Comparison of ENCODE assay signal across 17 cellular contexts in the genomic region with DNA sequence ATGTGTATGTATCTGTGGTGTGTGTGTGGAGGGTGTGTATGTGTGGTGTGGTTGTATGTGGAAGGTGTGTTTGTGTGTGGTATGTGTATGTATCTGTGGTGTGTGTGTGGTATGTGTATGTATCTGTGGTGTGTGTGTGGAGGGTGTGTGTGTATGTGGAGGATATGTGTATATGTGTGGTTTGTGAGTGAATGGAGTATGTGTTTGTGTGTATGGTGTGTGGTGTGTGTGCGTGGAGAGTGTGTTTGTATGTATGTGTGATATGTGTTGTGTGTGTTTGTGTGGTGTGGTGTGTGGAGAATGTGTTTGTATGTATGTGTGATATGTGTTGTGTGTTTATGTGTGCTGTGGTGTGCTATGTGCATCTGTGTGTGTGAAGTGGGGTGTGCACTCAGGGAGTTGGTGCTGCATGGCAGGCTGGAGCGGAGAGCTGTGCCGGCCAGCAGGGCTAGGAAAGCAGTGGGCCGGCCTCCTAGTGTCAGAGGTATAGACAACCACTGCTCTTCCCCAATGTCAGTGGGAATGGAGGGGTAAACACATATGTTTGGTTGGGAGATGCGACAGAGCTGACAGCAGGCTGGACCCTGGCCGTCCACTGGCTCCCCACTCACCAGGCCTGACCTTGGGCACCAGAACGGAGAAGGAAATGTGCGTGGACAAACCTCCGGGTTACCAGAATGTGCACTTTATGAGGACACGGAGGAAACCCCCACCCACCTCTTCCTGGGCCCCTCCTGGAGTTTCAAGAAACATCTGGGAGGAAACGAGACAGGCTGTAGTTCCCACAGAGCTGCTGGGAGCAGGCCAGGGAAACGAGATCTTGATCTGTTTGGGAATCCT.
A peak's percentile ranks its signal among the peaks of the same experiment; 100 is the strongest.
DNase-seq lines count a peak whose midpoint lies in the region; ATAC-seq, FAIRE-seq and TF ChIP-seq lines count a peak whose summit lies in the region.
"Had no signal": no experiment of that assay in that cellular context is flagged by ENCODE, and none has a peak within 500 bp of the region (broad histone marks: within the 10 kb centered on the region; RNA-seq: fewer than 3 reads in every experiment).

No MANE protein-coding gene starts in this region.

- no peaks in the 10 kb centered on the region for H3K36me3 ChIP-seq in heart right ventricle

- WGBS in heart right ventricle, 2 donors = 50 to 52% methylated on average over 12 of the region's 12 CpGs

- peaks cover 33% of the 10 kb centered on the region for H3K4me1 Mint-ChIP-seq in osteocyte (ENCODE audit: unreplicated experiment)
- H3K4me1 Mint-ChIP-seq: CD8-positive, alpha-beta memory T cell had no signal

- no peak overlapping the region for H3K4me3 Mint-ChIP-seq in osteocyte (ENCODE audit: unreplicated experiment)
- H3K4me3 Mint-ChIP-seq: CD8-positive, alpha-beta memory T cell had no signal

- H3K9me3 ChIP-seq in heart right ventricle = no peaks in the 10 kb centered on the region

- no peak for TF ChIP-seq CTCF in heart right ventricle (IDR thresholded peaks at IDR 0.05)
- TF ChIP-seq CTCF in fibroblast of mammary gland (conservative IDR thresholded peaks at IDR 0.05; ENCODE audit: control insufficient read depth, insufficient read depth, low read depth, low read length) = no peak
- TF ChIP-seq CTCF in osteocyte (IDR thresholded peaks at IDR 0.05) = no peak

- no peak overlapping the region for H3K4me3 ChIP-seq in heart right ventricle
- H3K4me3 ChIP-seq in fibroblast of mammary gland (ENCODE audit: control insufficient read depth, low read depth, low read length) = no peak overlapping the region

- peaks cover 8 to 81% (median 51%) of the 10 kb centered on the region in 9 donors for H3K4me1 ChIP-seq in heart right ventricle

- H3K27ac Mint-ChIP-seq in osteocyte (ENCODE audit: unreplicated experiment) = no peak overlapping the region
- H3K27ac Mint-ChIP-seq: activated naive CD4-positive, alpha-beta T cell treated with anti-CD3 and anti-CD28 coated beads, Interleukin-2, amount 50 U/mL, for 72 hours; CD8-positive, alpha-beta memory T cell had no signal

- DNase-seq in heart right ventricle (peak in 1 of 2 donors; percentile 50), Right ventricle myocardium inferior (ENCODE audit: missing footprints) (no peak), fibroblast of mammary gland (ENCODE audit: low read depth) (peak; percentile 69), urothelium cell line (ENCODE audit: low spot score) (no peak), NCI-H345 (lab: John Stamatoyannopoulos, UW) (no peak), osteocyte (ENCODE audit: extremely low spot score, unreplicated experiment) (no peak)
- DNase-seq: activated CD4-positive, alpha-beta T cell treated with anti-CD3 and anti-CD28 coated beads, Interleukin-2, amount 50 U/mL, for 1 hour; activated T-cell treated with anti-CD3 and anti-CD28 coated beads, Interleukin-2, amount 50 U/mL, for 1 hour; CD8-positive, alpha-beta memory T cell; effector CD4-positive, alpha-beta T cell; hippocampal formation; NCI-H1694; NCI-H446 treated with DMSO at 0.1 percent for 48 hours had no signal

- no peaks in the 10 kb centered on the region for H3K27me3 ChIP-seq in heart right ventricle

- peak in 5 of 8 donors; percentile 15 to 55 (median 47) for ATAC-seq in heart right ventricle
- ATAC-seq in Right ventricle myocardium inferior = no peak
- ATAC-seq in SK-N-SH treated with all-trans-retinoic acid at 6 μM for 48 hours = peak; percentile 23
- ATAC-seq in GM21825 (IDR thresholded peaks at IDR 0.05; ENCODE audit: unreplicated experiment) = no peak
- ATAC-seq: activated naive CD4-positive, alpha-beta T cell treated with anti-CD3 and anti-CD28 coated beads, Interleukin-2, amount 50 U/mL, for 72 hours had no signal

- no peaks in the 10 kb centered on the region for H3K9me3 Mint-ChIP-seq in osteocyte (ENCODE audit: unreplicated experiment)
- H3K9me3 Mint-ChIP-seq: activated naive CD4-positive, alpha-beta T cell treated with anti-CD3 and anti-CD28 coated beads, Interleukin-2, amount 50 U/mL, for 72 hours; CD8-positive, alpha-beta memory T cell had no signal

- intact Hi-C loops in heart right ventricle (cut with DNase I) (no loop called here), Right ventricle myocardium inferior (cut with DNase I) (no loop called here)

- H3K27ac ChIP-seq in heart right ventricle = peak overlapping the region in 7 of 10 donors; percentile 25 to 61 (median 43)

- no peaks in the 10 kb centered on the region for H3K27me3 Mint-ChIP-seq in osteocyte (ENCODE audit: unreplicated experiment)

- FAIRE-seq in urothelium cell line (lab: Jason Lieb, UNC) = peak; percentile 53
- FAIRE-seq: TTC549 had no signal

- H3K36me3 Mint-ChIP-seq in osteocyte (ENCODE audit: unreplicated experiment) = no peaks in the 10 kb centered on the region
- H3K36me3 Mint-ChIP-seq: activated naive CD4-positive, alpha-beta T cell treated with anti-CD3 and anti-CD28 coated beads, Interleukin-2, amount 50 U/mL, for 72 hours; CD8-positive, alpha-beta memory T cell had no signal

TF ChIP-seq in SK-N-SH treated with all-trans-retinoic acid at 6 μM for 48 hours, 23 proteins besides CTCF, POLR2A, EP300 and RAD21:
- no peak for TF ChIP-seq SNAI2 (CRISPR knock-in tag; IDR thresholded peaks at IDR 0.05)
- no peak for TF ChIP-seq TCF4 (CRISPR knock-in tag; IDR thresholded peaks at IDR 0.05; ENCODE audit: borderline replicate concordance)
- no peak for TF ChIP-seq ZNF8 (CRISPR knock-in tag; IDR thresholded peaks at IDR 0.05)
- TF ChIP-seq PPARA (CRISPR knock-in tag; IDR thresholded peaks at IDR 0.05; ENCODE audit: borderline replicate concordance) = no peak
- no peak for TF ChIP-seq ZC3H10 (CRISPR knock-in tag; IDR thresholded peaks at IDR 0.05)
- TF ChIP-seq CSDC2 (CRISPR knock-in tag; IDR thresholded peaks at IDR 0.05) = no peak
- no peak for TF ChIP-seq RARB (CRISPR knock-in tag; IDR thresholded peaks at IDR 0.05)

Comparison
In these comparisons a context has a peak if more than half of its experiments do, and no peak if none do; other contexts are left out.
1. ATAC-seq: peak in heart right ventricle (5 of 8) and SK-N-SH treated with all-trans-retinoic acid at 6 μM for 48 hours (single experiment); none in Right ventricle myocardium inferior (single experiment) and GM21825 (single experiment).